Comparison of ENCODE assay signal across 1 cellular context in the genomic region with DNA sequence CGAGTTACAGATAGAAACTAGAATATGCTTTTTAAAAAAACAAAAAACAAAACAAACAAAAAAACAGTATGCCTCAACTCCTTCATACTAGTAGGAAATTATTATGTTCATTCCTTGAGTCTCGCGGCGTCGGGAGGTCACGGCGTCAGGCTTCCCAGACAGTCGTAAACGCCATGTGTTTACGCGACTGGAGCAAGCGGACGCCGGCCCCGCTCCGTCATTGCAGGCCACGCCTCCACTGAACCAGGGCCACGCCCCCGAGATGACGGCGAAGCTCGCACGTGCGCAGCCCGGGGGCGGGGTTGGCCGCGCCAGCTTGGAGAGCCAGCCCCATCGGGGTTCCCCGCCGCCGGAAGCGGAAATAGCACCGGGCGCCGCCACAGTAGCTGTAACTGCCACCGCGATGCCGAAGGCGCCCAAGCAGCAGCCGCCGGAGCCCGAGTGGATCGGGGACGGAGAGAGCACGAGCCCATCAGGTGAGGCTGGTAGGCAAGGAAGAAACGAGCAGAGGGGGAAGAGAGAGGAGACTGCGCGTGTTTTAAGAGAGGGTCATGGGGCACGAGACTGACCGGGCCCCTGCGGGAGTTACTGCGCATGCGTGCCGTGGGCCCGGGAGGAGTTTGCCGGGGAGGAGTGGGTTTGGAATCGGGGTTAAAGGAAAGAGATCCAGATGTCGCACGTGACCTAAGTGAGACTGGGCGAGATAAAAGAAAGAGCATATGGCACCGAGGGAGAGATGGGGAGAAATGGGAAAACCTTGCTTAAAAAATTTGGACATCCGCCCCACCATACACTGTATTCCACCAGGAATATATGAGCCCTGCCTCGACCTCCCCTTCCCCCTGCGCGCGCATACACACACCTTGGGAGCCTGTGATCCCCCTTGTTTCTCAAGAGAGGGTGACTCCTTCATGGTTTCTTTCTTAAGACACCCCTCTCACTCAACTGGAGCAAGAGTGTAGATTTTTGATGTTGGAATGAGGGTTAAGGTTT.
A peak's percentile ranks its signal among the peaks of the same experiment; 100 is the strongest.
TF ChIP-seq lines count a peak whose summit lies in the region.

Gene ABCF1 (plus strand): TSS at position 358 of the 993 bp plus-strand sequence. CDS start 46 bp downstream, at position 404.

TF ChIP-seq in HepG2, 621 proteins besides CTCF, POLR2A, EP300 and RAD21 (continued from another document and continues in another):
- TF ChIP-seq, protein P1, sequence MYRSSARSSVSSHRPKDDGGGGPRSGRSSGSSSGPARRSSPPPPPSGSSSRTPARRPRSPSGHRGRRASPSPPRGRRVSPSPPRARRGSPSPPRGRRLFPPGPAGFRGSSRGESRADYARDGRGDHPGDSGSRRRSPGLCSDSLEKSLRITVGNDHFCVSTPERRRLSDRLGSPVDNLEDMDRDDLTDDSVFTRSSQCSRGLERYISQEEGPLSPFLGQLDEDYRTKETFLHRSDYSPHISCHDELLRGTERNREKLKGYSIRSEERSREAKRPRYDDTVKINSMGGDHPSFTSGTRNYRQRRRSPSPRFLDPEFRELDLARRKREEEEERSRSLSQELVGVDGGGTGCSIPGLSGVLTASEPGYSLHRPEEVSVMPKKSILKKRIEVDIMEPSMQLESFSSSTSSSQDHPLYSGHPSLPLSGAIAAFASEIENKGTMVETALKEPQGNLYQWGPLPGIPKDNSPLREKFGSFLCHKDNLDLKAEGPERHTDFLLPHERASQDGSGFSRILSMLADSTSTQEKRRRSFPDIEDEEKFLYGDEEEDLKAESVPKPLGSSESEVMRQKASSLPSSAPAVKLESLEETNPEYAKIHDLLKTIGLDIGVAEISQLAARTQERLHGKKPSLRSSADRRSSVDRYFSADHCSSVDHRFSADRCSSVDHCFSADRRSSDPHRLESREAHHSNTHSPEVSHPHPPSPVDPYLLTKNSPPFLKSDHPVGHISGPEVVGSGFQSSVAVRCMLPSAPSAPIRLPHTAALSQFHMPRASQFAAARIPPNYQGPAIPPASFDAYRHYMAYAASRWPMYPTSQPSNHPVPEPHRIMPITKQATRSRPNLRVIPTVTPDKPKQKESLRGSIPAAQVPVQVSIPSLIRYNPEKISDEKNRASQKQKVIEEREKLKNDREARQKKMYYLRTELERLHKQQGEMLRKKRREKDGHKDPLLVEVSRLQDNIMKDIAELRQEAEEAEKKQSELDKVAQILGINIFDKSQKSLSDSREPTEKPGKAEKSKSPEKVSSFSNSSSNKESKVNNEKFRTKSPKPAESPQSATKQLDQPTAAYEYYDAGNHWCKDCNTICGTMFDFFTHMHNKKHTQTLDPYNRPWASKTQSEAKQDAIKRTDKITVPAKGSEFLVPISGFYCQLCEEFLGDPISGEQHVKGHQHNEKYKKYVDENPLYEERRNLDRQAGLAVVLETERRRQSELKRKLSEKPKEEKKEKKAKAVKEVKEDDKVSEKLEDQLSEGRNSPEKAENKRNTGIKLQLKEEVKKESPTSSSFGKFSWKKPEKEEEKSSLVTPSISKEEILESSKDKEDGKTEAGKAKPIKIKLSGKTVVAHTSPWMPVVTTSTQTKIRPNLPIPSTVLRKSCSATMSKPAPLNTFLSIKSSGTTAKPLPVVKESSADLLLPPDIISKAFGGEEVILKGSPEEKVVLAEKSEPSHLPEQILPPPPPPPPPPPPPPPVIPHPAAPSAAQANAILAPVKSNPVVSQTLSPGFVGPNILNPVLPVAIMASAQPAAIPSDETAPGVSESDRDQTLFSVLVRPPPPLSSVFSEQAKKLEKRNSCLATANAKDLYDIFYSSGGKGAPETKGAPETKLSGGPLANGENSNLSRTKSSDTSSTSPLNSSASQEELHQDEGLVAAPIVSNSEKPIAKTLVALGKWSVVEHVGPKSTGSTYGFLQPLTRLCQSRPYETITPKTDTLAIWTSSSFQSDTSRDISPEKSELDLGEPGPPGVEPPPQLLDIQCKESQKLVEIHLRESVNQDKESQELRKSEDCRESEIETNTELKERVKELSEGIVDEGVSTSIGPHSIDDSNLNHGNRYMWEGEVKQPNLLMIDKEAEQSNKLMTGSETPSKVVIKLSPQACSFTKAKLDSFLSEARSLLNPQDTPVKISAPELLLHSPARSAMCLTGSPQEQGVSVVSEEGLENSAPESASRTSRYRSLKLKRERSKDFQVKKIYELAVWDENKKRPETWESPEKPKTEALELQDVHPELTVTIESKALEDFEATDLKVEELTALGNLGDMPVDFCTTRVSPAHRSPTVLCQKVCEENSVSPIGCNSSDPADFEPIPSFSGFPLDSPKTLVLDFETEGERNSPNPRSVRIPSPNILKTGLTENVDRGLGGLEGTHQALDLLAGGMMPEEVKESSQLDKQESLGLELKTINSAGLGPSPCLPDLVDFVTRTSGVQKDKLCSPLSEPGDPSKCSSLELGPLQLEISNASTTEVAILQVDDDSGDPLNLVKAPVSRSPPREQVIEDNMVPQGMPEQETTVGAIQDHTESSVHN (CRISPR knock-in tag; IDR thresholded peaks at IDR 0.05): peak; percentile 83; the same call in 1 of the 2 replicates
- TF ChIP-seq TRAFD1 (CRISPR knock-in tag; IDR thresholded peaks at IDR 0.05; ENCODE audit: borderline replicate concordance): peak; percentile 94; the same call in 1 of the 2 replicates
- TF ChIP-seq SNRNP70 (IDR thresholded peaks at IDR 0.05; ENCODE audit: low read depth, low read length): no peak
- TF ChIP-seq ZNF160 (CRISPR knock-in tag; IDR thresholded peaks at IDR 0.05): no peak; the same call in none of the 2 replicates
- TF ChIP-seq ATM (IDR thresholded peaks at IDR 0.05; ENCODE audit: borderline replicate concordance): no peak
- peak; percentile 87; the same call in 1 of the 2 replicates for TF ChIP-seq ZBED4 (CRISPR knock-in tag; IDR thresholded peaks at IDR 0.05; ENCODE audit: borderline replicate concordance)
- peak; percentile 87 for TF ChIP-seq XBP1 (CRISPR knock-in tag; IDR thresholded peaks at IDR 0.05)
- TF ChIP-seq TSC22D2 (CRISPR knock-in tag; IDR thresholded peaks at IDR 0.05; ENCODE audit: borderline replicate concordance): no peak; the same call in none of the 2 replicates
- peak; percentile 87 for TF ChIP-seq POGZ (CRISPR knock-in tag; IDR thresholded peaks at IDR 0.05)
- peak; percentile 46; the same call in 1 of the 2 replicates for TF ChIP-seq MLXIP (CRISPR knock-in tag; IDR thresholded peaks at IDR 0.05; ENCODE audit: borderline replicate concordance)
- 0 out of 2 replicates have a peak, but pooled peaks have one; percentile 19 for TF ChIP-seq E2F5 (CRISPR knock-in tag; conservative IDR thresholded peaks at IDR 0.05)
- TF ChIP-seq HNF4A (CRISPR knock-in tag; IDR thresholded peaks at IDR 0.05): peak; percentile 18; the same call in 1 of the 2 replicates
- TF ChIP-seq CSRNP1 (CRISPR knock-in tag; IDR thresholded peaks at IDR 0.05): peak; percentile 17; the same call in 1 of the 2 replicates
- TF ChIP-seq ZNF891 (CRISPR knock-in tag; IDR thresholded peaks at IDR 0.05): peak; percentile 88
- peak; percentile 92 for TF ChIP-seq TFDP2 (CRISPR knock-in tag; IDR thresholded peaks at IDR 0.05)
- peak; percentile 96 for TF ChIP-seq KMT2B (CRISPR knock-in tag; IDR thresholded peaks at IDR 0.05)
- TF ChIP-seq IRX3 (CRISPR knock-in tag; IDR thresholded peaks at IDR 0.05; ENCODE audit: borderline replicate concordance, low read depth): no peak
- peak; percentile 92; the same call in 1 of the 2 replicates for TF ChIP-seq ZNF704 (CRISPR knock-in tag; IDR thresholded peaks at IDR 0.05; ENCODE audit: borderline replicate concordance)
- TF ChIP-seq, protein P2, sequence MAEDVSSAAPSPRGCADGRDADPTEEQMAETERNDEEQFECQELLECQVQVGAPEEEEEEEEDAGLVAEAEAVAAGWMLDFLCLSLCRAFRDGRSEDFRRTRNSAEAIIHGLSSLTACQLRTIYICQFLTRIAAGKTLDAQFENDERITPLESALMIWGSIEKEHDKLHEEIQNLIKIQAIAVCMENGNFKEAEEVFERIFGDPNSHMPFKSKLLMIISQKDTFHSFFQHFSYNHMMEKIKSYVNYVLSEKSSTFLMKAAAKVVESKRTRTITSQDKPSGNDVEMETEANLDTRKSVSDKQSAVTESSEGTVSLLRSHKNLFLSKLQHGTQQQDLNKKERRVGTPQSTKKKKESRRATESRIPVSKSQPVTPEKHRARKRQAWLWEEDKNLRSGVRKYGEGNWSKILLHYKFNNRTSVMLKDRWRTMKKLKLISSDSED (CRISPR knock-in tag; IDR thresholded peaks at IDR 0.05): no peak
- peak; percentile 77 for TF ChIP-seq BORCS8-MEF2B (CRISPR knock-in tag; IDR thresholded peaks at IDR 0.05)
